Comparison of ENCODE assay signal across 8 cellular contexts in genomic region chr4:54064317-54065275, GRCh38. TPM values are rescaled to one million over a fixed set of nuclear protein-coding genes. Genes with fewer than 3 reads are reported as not detected.
DNase-seq lines count a peak whose midpoint lies in the region; ATAC-seq, FAIRE-seq and TF ChIP-seq lines count a peak whose summit lies in the region.

Gene CHIC2, minus strand, starts transcription at chr4:54064605. Its CDS starts 305 bp downstream, at chr4:54064300.

- TF ChIP-seq EP300 in HepG2 (IDR thresholded peaks at IDR 0.05; ENCODE audit: low read depth in 2 of 2, low read length in 2 of 2) (no peak), HepG2 (CRISPR knock-in tag; IDR thresholded peaks at IDR 0.05; ENCODE audit: borderline replicate concordance) (no peak)

- H3K4me1 ChIP-seq in CD4-positive, CD25-positive, alpha-beta regulatory T cell (ENCODE audit: control insufficient read depth, insufficient read depth, low read length, poor library complexity, severe bottlenecking): peaks cover 41% of the 10 kb centered on the region
- peaks cover 47% of the 10 kb centered on the region for H3K4me1 ChIP-seq in HepG2 (ENCODE audit: insufficient read depth, low read length)

- in situ Hi-C loops in HepG2 (cut with HindIII; ENCODE audit: extremely low pct_ligation_motif_present, low pct_unique_long_range_greater_than_20kb): no loop called here

- CTCF ChIA-PET in HepG2 (lab: Yijun Ruan, JAX; ENCODE audit: low intra/inter-chr PET ratio, low total read pairs): no interaction called here

- no peak for TF ChIP-seq CTCF in HepG2 (CRISPR knock-in tag; IDR thresholded peaks at IDR 0.05)

- H3K36me3 Mint-ChIP-seq in CD4-positive, CD25-positive, alpha-beta regulatory T cell: no peaks in the 10 kb centered on the region

- intact Hi-C loops in HepG2 (cut with micrococcal nuclease; ENCODE audit: unreplicated experiment): loop anchor here (2.0 to 5.0 kb wide), 2 partner anchors 18 to 153 kb away; no protein-coding TSS in a partner anchor

- peaks cover 28% of the 10 kb centered on the region; the same call in 1 of the 2 replicates for H4K20me1 ChIP-seq in HepG2 (ENCODE audit: insufficient read depth, low read length)

- peaks cover 4% of the 10 kb centered on the region for H3K27me3 ChIP-seq in CD4-positive, CD25-positive, alpha-beta regulatory T cell (ENCODE audit: control insufficient read depth, insufficient read depth, low read length)
- H3K27me3 ChIP-seq in HepG2 (ENCODE audit: control insufficient read depth in 1 of 2, insufficient read depth in 2 of 2, low read length in 2 of 2): no peaks in the 10 kb centered on the region; a peak in 1 of 5 replicates

- H3K4me3 Mint-ChIP-seq in CD4-positive, CD25-positive, alpha-beta regulatory T cell: peak within 1 kb of the TSS; percentile 89 to 98 (median 95)

- peak; percentile 82 to 88 for TF ChIP-seq POLR2A in HepG2 (IDR thresholded peaks at IDR 0.05; ENCODE audit: insufficient read depth in 1 of 2, low read depth in 2 of 2, low read length in 2 of 2)

- TF ChIP-seq RAD21 in HepG2 (CRISPR knock-in tag; IDR thresholded peaks at IDR 0.05): peak; percentile 33; the same call in 1 of the 2 replicates

- H3K36me3 ChIP-seq in CD4-positive, CD25-positive, alpha-beta regulatory T cell (ENCODE audit: control insufficient read depth, insufficient read depth, low read length): no peaks in the 10 kb centered on the region
- H3K36me3 ChIP-seq in HepG2 (replicated peaks in 1 of 2; ENCODE audit: control insufficient read depth in 1 of 2, insufficient read depth in 2 of 2, low read length in 2 of 2): no peaks in the 10 kb centered on the region

- H3K4me3 ChIP-seq in CD4-positive, CD25-positive, alpha-beta regulatory T cell (ENCODE audit: low read depth, low read length): peak within 1 kb of the TSS; percentile 97
- H3K4me3 ChIP-seq in HepG2 (replicated peaks in 1 of 3; ENCODE audit: insufficient read depth in 1 of 3, low read depth in 2 of 3, low read length in 3 of 3): peak within 1 kb of the TSS; percentile 89 to 96 (median 95)

- peak within 1 kb of the TSS; percentile 95 for H3K27ac ChIP-seq in CD4-positive, CD25-positive, alpha-beta regulatory T cell (ENCODE audit: insufficient read depth, low read length, poor library complexity, severe bottlenecking)
- peak within 1 kb of the TSS; percentile 85 for H3K27ac ChIP-seq in HepG2 (ENCODE audit: extremely low read length, insufficient read depth, low read length)

- no peaks in the 10 kb centered on the region for H3K9me3 Mint-ChIP-seq in CD4-positive, CD25-positive, alpha-beta regulatory T cell

- peak within 1 kb of the TSS; percentile 88 for H2AFZ ChIP-seq in HepG2 (ENCODE audit: low read length)

- DNase-seq in CD4-positive, CD25-positive, alpha-beta regulatory T cell: peak; percentile 94 to 98 (median 98)
- peak; percentile 65 for DNase-seq in NCI-H82 treated with DMSO at 0.1 percent for 48 hours (lab: John Stamatoyannopoulos, UW; ENCODE audit: unreplicated experiment)
- DNase-seq in activated CD4-positive, alpha-beta T cell treated with anti-CD3 and anti-CD28 coated beads, Interleukin-2, amount 50 U/mL, for 48 hours: peak; percentile 93 to 95
- DNase-seq in dermis microvascular lymphatic vessel endothelial cell (ENCODE audit: low read depth in 2 of 2): peak; percentile 85 to 97
- peak; percentile 85 for DNase-seq in HepG2 (ENCODE audit: low spot score)
- peak; percentile 90 to 94 for DNase-seq in stimulated activated CD4-positive, alpha-beta T cell treated with anti-CD3 and anti-CD28 coated beads, Interleukin-2, amount 100 ng/mL, for 48 hours

- H3K9me3 ChIP-seq in CD4-positive, CD25-positive, alpha-beta regulatory T cell (ENCODE audit: control insufficient read depth in 2 of 2, low read length in 2 of 2): no peaks in the 10 kb centered on the region
- no peaks in the 10 kb centered on the region for H3K9me3 ChIP-seq in HepG2 (ENCODE audit: low read length)

- FAIRE-seq in HepG2 (lab: Jason Lieb, UNC): no peak

- H3K27ac Mint-ChIP-seq in CD4-positive, CD25-positive, alpha-beta regulatory T cell: peak within 1 kb of the TSS; percentile 96 to 98 (median 98)

- TSS peak; percentile 89 for BruUV-seq in HepG2 (replicated peaks; lab: Mats Ljungman, UMichigan)

- H3K4me1 Mint-ChIP-seq in CD4-positive, CD25-positive, alpha-beta regulatory T cell: peaks cover 35 to 45% (median 38%) of the 10 kb centered on the region in 4 donors

- H3K79me2 ChIP-seq in HepG2 (ENCODE audit: insufficient read depth, low read length): peaks cover 46% of the 10 kb centered on the region

- 5% methylated on average over 17 of the region's 89 CpGs for WGBS in HepG2 (ENCODE audit: low lambda C conversion rate)

- ATAC-seq in CD4-positive, CD25-positive, alpha-beta regulatory T cell (ENCODE audit: low read depth in 2 of 2): peak; percentile 94 to 95
- ATAC-seq in GM19452 (IDR thresholded peaks at IDR 0.05; ENCODE audit: unreplicated experiment) (peak; percentile 96), HG03575 (IDR thresholded peaks at IDR 0.05; ENCODE audit: extremely low read depth, insufficient number of reproducible peaks, low FRiP score, unreplicated experiment) (peak; percentile 72), HepG2 (peak; percentile 93)

- peaks cover 14% of the 10 kb centered on the region for H3K27me3 Mint-ChIP-seq in CD4-positive, CD25-positive, alpha-beta regulatory T cell

- peak within 1 kb of the TSS; percentile 76 for H3K4me2 ChIP-seq in HepG2 (ENCODE audit: low read depth, low read length)

- POLR2A ChIA-PET in HepG2 (lab: Yijun Ruan, JAX): interaction anchor here (1.2 to 2.5 kb wide), 2 partner anchors 21 to 26 kb away, joined by 4 to 18 read pairs; no protein-coding TSS in a partner anchor

- H3K9ac ChIP-seq in HepG2 (ENCODE audit: insufficient read depth, low read depth, low read length): peak within 1 kb of the TSS; percentile 94

TF ChIP-seq in HepG2, 621 proteins besides CTCF, POLR2A, EP300 and RAD21 (continues in another document):
- no peak for TF ChIP-seq GZF1 (CRISPR knock-in tag; IDR thresholded peaks at IDR 0.05)
- TF ChIP-seq ZNF484 (CRISPR knock-in tag; IDR thresholded peaks at IDR 0.05; ENCODE audit: borderline replicate concordance, low read depth): no peak
- no peak for TF ChIP-seq STAT5B (CRISPR knock-in tag; IDR thresholded peaks at IDR 0.05)
- TF ChIP-seq TARDBP (CRISPR knock-in tag; IDR thresholded peaks at IDR 0.05): peak; percentile 45; the same call in 1 of the 2 replicates
- TF ChIP-seq HOXA5 (CRISPR knock-in tag; IDR thresholded peaks at IDR 0.05): peak; percentile 59; the same call in 1 of the 2 replicates
- TF ChIP-seq ZKSCAN8 (CRISPR knock-in tag; IDR thresholded peaks at IDR 0.05; ENCODE audit: borderline replicate concordance): no peak
- TF ChIP-seq, protein P1, sequence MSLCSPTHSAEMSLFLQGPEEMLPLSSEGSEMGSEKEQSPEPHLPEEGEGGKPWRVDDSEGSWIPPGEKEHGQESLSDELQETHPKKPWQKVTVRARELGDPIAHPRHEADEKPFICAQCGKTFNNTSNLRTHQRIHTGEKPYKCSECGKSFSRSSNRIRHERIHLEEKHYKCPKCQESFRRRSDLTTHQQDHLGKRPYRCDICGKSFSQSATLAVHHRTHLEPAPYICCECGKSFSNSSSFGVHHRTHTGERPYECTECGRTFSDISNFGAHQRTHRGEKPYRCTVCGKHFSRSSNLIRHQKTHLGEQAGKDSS (CRISPR knock-in tag; IDR thresholded peaks at IDR 0.05; ENCODE audit: borderline replicate concordance, low read depth): no peak; the same call in 1 of the 2 replicates
- TF ChIP-seq PRMT3 (CRISPR knock-in tag; IDR thresholded peaks at IDR 0.05; ENCODE audit: borderline replicate concordance, low read depth): no peak
- TF ChIP-seq ARID2 (CRISPR knock-in tag; IDR thresholded peaks at IDR 0.05; ENCODE audit: borderline replicate concordance): peak; percentile 76
- no peak for TF ChIP-seq ZNF350 (CRISPR knock-in tag; IDR thresholded peaks at IDR 0.05; ENCODE audit: borderline replicate concordance, low read depth)
- 0 out of 2 replicates have a peak, but pooled peaks have one; percentile 34 for TF ChIP-seq BORCS8-MEF2B (CRISPR knock-in tag; IDR thresholded peaks at IDR 0.05)
- TF ChIP-seq KAT8 (CRISPR knock-in tag; IDR thresholded peaks at IDR 0.05): peak; percentile 75
- TF ChIP-seq ZNF224 (CRISPR knock-in tag; IDR thresholded peaks at IDR 0.05): no peak
- peak; percentile 77 for TF ChIP-seq KMT2B (CRISPR knock-in tag; IDR thresholded peaks at IDR 0.05)
- no peak for TF ChIP-seq ZFP36 (IDR thresholded peaks at IDR 0.05; ENCODE audit: borderline replicate concordance, low read depth, low read length, partially characterized antibody)
- TF ChIP-seq ZFP82 (CRISPR knock-in tag; IDR thresholded peaks at IDR 0.05; ENCODE audit: borderline replicate concordance): peak; percentile 57; the same call in 1 of the 2 replicates

RNA-seq across cellular contexts. Expression of gene CHIC2, which starts in this region (rescaled TPM):
- total RNA-seq in CD4-positive, CD25-positive, alpha-beta regulatory T cell: 49.9 TPM
- polyA plus RNA-seq in CD4-positive, CD25-positive, alpha-beta regulatory T cell: 10 to 100 TPM; 74.5 to 87.5 (median 80.4) TPM
- 54.6 and 56.5 TPM in 2 replicates for total RNA-seq in dermis microvascular lymphatic vessel endothelial cell
- total RNA-seq in HepG2 (2016; rRNA removed; fragmentation: Illumina TruSeq; extraction: Trizol): 16.6 and 17.2 TPM in 2 replicates
- 27.0 and 31.5 TPM in 2 replicates for total RNA-seq in HepG2 (2016; cell fraction: cytosol; rRNA removed; fragmentation: Illumina TruSeq; extraction: Trizol; ENCODE audit: low read depth)
- 18.8 and 19.3 TPM in 2 replicates for total RNA-seq in HepG2 (2016; cell fraction: insoluble cytoplasmic fraction; rRNA removed; fragmentation: Illumina TruSeq; extraction: Trizol)
- 33.0 and 34.2 TPM in 2 replicates for total RNA-seq in HepG2 (2016; cell fraction: membrane; rRNA removed; fragmentation: Illumina TruSeq; extraction: Trizol)
- 10.2 and 11.4 TPM in 2 replicates for total RNA-seq in HepG2 (2016; cell fraction: nucleus; rRNA removed; fragmentation: Illumina TruSeq; extraction: Trizol)
- polyA plus RNA-seq in HepG2 (2011; rRNA removed): 8.4 and 10.0 TPM in 2 replicates
- 9.5 and 9.8 TPM in 2 replicates for polyA plus RNA-seq in HepG2 (2011; cell fraction: cytosol; rRNA removed)
- 8.4 and 9.8 TPM in 2 replicates for polyA plus RNA-seq in HepG2 (2011; cell fraction: nucleus; rRNA removed)
- polyA plus RNA-seq in HepG2 (2012): 9.2 and 11.5 TPM in 2 replicates
- polyA plus RNA-seq in HepG2 (2016; cell fraction: cytosol; fragmentation: Illumina TruSeq; extraction: Trizol; ENCODE audit: low read depth): 20.0 and 21.8 TPM in 2 replicates
- polyA plus RNA-seq in HepG2 (2016; cell fraction: insoluble cytoplasmic fraction; fragmentation: Illumina TruSeq; extraction: Trizol; ENCODE audit: low read depth): 9.4 and 14.0 TPM in 2 replicates
- polyA plus RNA-seq in HepG2 (2016; cell fraction: membrane; fragmentation: Illumina TruSeq; extraction: Trizol; ENCODE audit: low read depth): 20.0 and 26.0 TPM in 2 replicates
- polyA plus RNA-seq in HepG2 (2016; cell fraction: nucleus; fragmentation: Illumina TruSeq; extraction: Trizol; ENCODE audit: insufficient read depth, low read depth): 8.3 and 12.4 TPM in 2 replicates
- polyA minus RNA-seq in HepG2 (2011; rRNA and poly(A)+ RNA removed; ENCODE audit: low replicate concordance): 2.2 and 8.7 TPM in 2 replicates
- polyA minus RNA-seq in HepG2 (2011; cell fraction: cytosol; rRNA and poly(A)+ RNA removed): 13.7 and 17.7 TPM in 2 replicates
- 39.3 and 58.1 TPM in 2 replicates for polyA minus RNA-seq in HepG2 (2011; cell fraction: nucleus; rRNA and poly(A)+ RNA removed)

Comparison
In these comparisons a context has a peak if more than half of its experiments do, and no peak if none do; other contexts are left out.
1. Peak in every context shown above with its lines: DNase-seq, ATAC-seq, H3K4me3 ChIP-seq and H3K27ac ChIP-seq.